In genomic region chr15:40770147-40770721, GRCh38 we compare ENCODE assay signal across 9 cellular contexts. TPM values are rescaled to one million over a fixed set of nuclear protein-coding genes. Genes with fewer than 3 reads are reported as not detected.
A peak's percentile ranks its signal among the peaks of the same experiment; 100 is the strongest.
DNase-seq lines count a peak whose midpoint lies in the region; ATAC-seq and TF ChIP-seq lines count a peak whose summit lies in the region.
"Had no signal": no experiment of that assay in that cellular context is flagged by ENCODE, and none has a peak within 500 bp of the region (broad histone marks: within the 10 kb centered on the region; RNA-seq: fewer than 3 reads in every experiment).

No MANE protein-coding gene starts in this region.

- H3K27me3 ChIP-seq in A673 (replicated peaks; ENCODE audit: insufficient read depth, low read depth, low read length, poor library complexity), result no peaks in the 10 kb centered on the region
- no peaks in the 10 kb centered on the region for H3K27me3 ChIP-seq in layer of hippocampus (ENCODE audit: control insufficient read depth, insufficient read depth, low read length)
- no peaks in the 10 kb centered on the region for H3K27me3 ChIP-seq in ascending aorta

- TF ChIP-seq CTCF in A673 (conservative IDR thresholded peaks at IDR 0.05; ENCODE audit: low read depth, low read length) (no peak), WTC11 (IDR thresholded peaks at IDR 0.05) (no peak), ascending aorta (IDR thresholded peaks at IDR 0.05) (no peak)

- H3K9me3 ChIP-seq in A673 (ENCODE audit: low read depth, low read length, poor library complexity, severe bottlenecking) (no peaks in the 10 kb centered on the region), ascending aorta (no peaks in the 10 kb centered on the region)

- H3K4me3 ChIP-seq in A673 (ENCODE audit: low read depth, low read length, poor library complexity, severe bottlenecking), result no peak overlapping the region
- peak overlapping the region; percentile 10; the same call in 1 of the 2 replicates for H3K4me3 ChIP-seq in GM08714 (ENCODE audit: low read length)
- H3K4me3 ChIP-seq in ascending aorta, result no peak overlapping the region
- H3K4me3 ChIP-seq: lung had no signal

- H3K36me3 Mint-ChIP-seq in WTC11, result peaks cover 9% of the 10 kb centered on the region

- DNase-seq in A673 (ENCODE audit: low spot score) (no peak), WTC11 (ENCODE audit: low spot score) (no peak), ascending aorta (ENCODE audit: low spot score in 2 of 2) (no peak)
- DNase-seq in stimulated activated CD4-positive, alpha-beta T cell treated with anti-CD3 and anti-CD28 coated beads, Interleukin-1b, Interleukin-23, amount 100 ng/mL, for 48 hours, result no peak

- intact Hi-C loops in A673 (cut with micrococcal nuclease; ENCODE audit: unreplicated experiment) (no loop called here), ascending aorta (cut with DNase I) (no loop called here)

- POLR2A ChIA-PET in A673 (lab: Charles Lee; ENCODE audit: low non-redundant PET), result no interaction called here
- POLR2A ChIA-PET in WTC11 (lab: Charles Lee), result interaction anchor here (0.8 kb wide), 1 partner anchor 13 kb away, joined by 4 read pairs; no protein-coding TSS in a partner anchor

- peaks cover 22% of the 10 kb centered on the region for H3K4me1 Mint-ChIP-seq in WTC11

- ATAC-seq in WTC11 (no peak), GM21423 (IDR thresholded peaks at IDR 0.05; ENCODE audit: unreplicated experiment) (no peak), HG02571 (IDR thresholded peaks at IDR 0.05; ENCODE audit: unreplicated experiment) (no peak)

- no peaks in the 10 kb centered on the region for H3K27me3 Mint-ChIP-seq in WTC11 (ENCODE audit: low read depth)

- H3K36me3 ChIP-seq in A673 (ENCODE audit: insufficient read depth, low read length, poor library complexity, severe bottlenecking) (peaks cover 9% of the 10 kb centered on the region), ascending aorta (peaks cover 23 to 52% of the 10 kb centered on the region in 2 donors)

- CTCF ChIA-PET in A673 (lab: Charles Lee), result no interaction called here
- CTCF ChIA-PET in WTC11 (lab: Charles Lee), result interaction anchor here (0.5 to 1.2 kb wide), 4 partner anchors 24 to 103 kb away, joined by 3 to 5 read pairs (median 4); no protein-coding TSS in a partner anchor

- H3K4me3 Mint-ChIP-seq in WTC11, result no peak overlapping the region

- H3K27ac Mint-ChIP-seq in WTC11, result peak overlapping the region; percentile 70; the same call in 1 of the 2 replicates

- H3K4me1 ChIP-seq in A673 (ENCODE audit: insufficient read depth, low read length, poor library complexity, severe bottlenecking) (peaks cover 33% of the 10 kb centered on the region), ascending aorta (peaks cover 0 to 13% of the 10 kb centered on the region in 2 donors)

- no TSS peak for BruUV-seq in A673 (replicated peaks; lab: Mats Ljungman, UMichigan)

- no peaks in the 10 kb centered on the region for H3K9me3 Mint-ChIP-seq in WTC11

- peak overlapping the region; percentile 69 for H3K27ac ChIP-seq in A673 (ENCODE audit: low read depth, low read length, poor library complexity, severe bottlenecking)
- H3K27ac ChIP-seq in layer of hippocampus (ENCODE audit: low read depth, low read length), result peak overlapping the region; percentile 46
- no peak overlapping the region for H3K27ac ChIP-seq in ascending aorta

TF ChIP-seq in WTC11, 78 proteins besides CTCF, POLR2A, EP300 and RAD21:
- TF ChIP-seq AFF4 (CRISPR knock-in tag; IDR thresholded peaks at IDR 0.05; ENCODE audit: borderline replicate concordance), result no peak
- TF ChIP-seq NR2C2 (CRISPR knock-in tag; IDR thresholded peaks at IDR 0.05), result no peak
- no peak for TF ChIP-seq TEAD1 (CRISPR knock-in tag; IDR thresholded peaks at IDR 0.05)
- TF ChIP-seq FOXK1 (CRISPR knock-in tag; IDR thresholded peaks at IDR 0.05), result no peak
- no peak for TF ChIP-seq ATF2 (CRISPR knock-in tag; IDR thresholded peaks at IDR 0.05; ENCODE audit: borderline replicate concordance, low read depth)
- no peak for TF ChIP-seq ZNF281 (CRISPR knock-in tag; IDR thresholded peaks at IDR 0.05)
TF ChIP-seq in WTC11: peak in this region for 0.

RNA-seq across cellular contexts. Expression of gene C15orf62, which starts 0.5 kb away (rescaled TPM):
- 0.33 and 0.62 TPM in 2 replicates for total RNA-seq in A673 (2021)
- 0.46 to 0.92 TPM (median 0.72 TPM) in 3 replicates for total RNA-seq in WTC11 (2021)
- not detected for total RNA-seq in ascending aorta

RNA-seq across cellular contexts. Expression of gene GCHFR, which starts 6.4 kb away (rescaled TPM):
- total RNA-seq in A673 (2021) (7.1 and 10.8 TPM in 2 replicates), WTC11 (2021) (42.3 to 63.8 TPM (median 62.9 TPM) in 3 replicates), ascending aorta (26.4 TPM)

RNA-seq across cellular contexts. Expression of gene RMDN3, which starts 15.2 kb away (rescaled TPM):
- total RNA-seq in A673 (2021) (50.8 and 50.9 TPM in 2 replicates), WTC11 (2021) (21.7 to 25.9 TPM (median 22.8 TPM) in 3 replicates), ascending aorta (6.0 TPM)

RNA-seq across cellular contexts. Expression of gene ZFYVE19, which starts 36.7 kb away (rescaled TPM):
- total RNA-seq in A673 (2021) (26.4 and 27.1 TPM in 2 replicates), WTC11 (2021) (17.3 to 18.9 TPM (median 17.6 TPM) in 3 replicates), ascending aorta (61.0 TPM)

RNA-seq across cellular contexts. Expression of gene DNAJC17, which starts 37.0 kb away (rescaled TPM):
- total RNA-seq in A673 (2021) (34.5 and 37.1 TPM in 2 replicates), WTC11 (2021) (49.8 to 53.0 TPM (median 50.2 TPM) in 3 replicates), ascending aorta (26.2 TPM)

Comparison
In these comparisons a context has a peak if more than half of its experiments do, and no peak if none do; other contexts are left out.
1. H3K27ac ChIP-seq: peak in A673 (single experiment) and layer of hippocampus (single experiment); none in ascending aorta (0 of 2).